Comparison of ENCODE assay signal across 25 cellular contexts in the genomic region with DNA sequence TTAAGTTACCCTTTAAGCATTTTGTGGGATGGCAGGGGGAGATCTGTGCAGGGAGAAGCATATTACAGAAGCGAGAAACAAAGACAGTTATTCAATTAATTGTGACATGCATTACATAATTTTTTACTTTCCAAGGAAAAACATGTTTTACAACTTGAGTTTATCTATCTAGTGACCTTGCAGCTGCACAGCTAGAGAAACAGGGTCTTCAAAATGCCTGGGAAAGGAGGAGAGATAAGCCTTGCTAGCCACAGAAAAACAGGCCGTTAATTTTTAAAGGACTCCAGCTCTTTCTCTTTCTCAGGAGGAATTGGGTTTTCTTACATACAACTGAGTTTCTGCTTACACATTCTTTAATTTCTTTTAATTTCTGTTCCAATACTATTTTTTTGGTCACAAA.
"Had no signal": no experiment of that assay in that cellular context is flagged by ENCODE, and none has a peak within 500 bp of the region (broad histone marks: within the 10 kb centered on the region; RNA-seq: fewer than 3 reads in every experiment).

No MANE protein-coding gene starts in this region.

- H3K4me1 ChIP-seq: breast epithelium, uterus had no signal

- H3K9me3 Mint-ChIP-seq: central memory CD8-positive, alpha-beta T cell had no signal

- H3K27me3 ChIP-seq: breast epithelium, esophagus squamous epithelium, neutrophil, uterus had no signal

- H3K4me3 Mint-ChIP-seq: activated CD8-positive, alpha-beta T cell treated with anti-CD3 and anti-CD28 coated beads for 36 hours; activated T-cell treated with anti-CD3 and anti-CD28 coated beads, Interleukin-2, amount 50 U/mL, for 4 hours; activated T-helper 17 cell treated with anti-CD3 and anti-CD28 coated beads, Interleukin-2, amount 50 U/mL, for 72 hours; central memory CD8-positive, alpha-beta T cell; memory B cell; natural killer cell; stimulated activated naive CD8-positive, alpha-beta T cell treated with anti-CD3 and anti-CD28 coated beads, Interleukin-15, Interleukin-2, amounts not matched to agents 100 ng/mL and 50 ng/mL, for 24 hours; type B pancreatic cell had no signal

- H3K27ac ChIP-seq: breast epithelium, epithelial cell of prostate, esophagus squamous epithelium, neutrophil, skin epidermis, thoracic aorta, uterus, WERI-Rb-1 had no signal

- H3K36me3 ChIP-seq: breast epithelium, neutrophil, thoracic aorta, uterus, WERI-Rb-1 had no signal

- H3K4me1 Mint-ChIP-seq: activated T-helper 17 cell treated with anti-CD3 and anti-CD28 coated beads, Interleukin-2, amount 50 U/mL, for 72 hours; central memory CD8-positive, alpha-beta T cell; memory B cell; natural killer cell had no signal

- H3K9me3 ChIP-seq: breast epithelium, esophagus squamous epithelium, neutrophil, thoracic aorta, uterus had no signal

- H3K27me3 Mint-ChIP-seq: activated CD8-positive, alpha-beta T cell treated with anti-CD3 and anti-CD28 coated beads for 36 hours; activated T-helper 17 cell treated with anti-CD3 and anti-CD28 coated beads, Interleukin-2, amount 50 U/mL, for 72 hours; central memory CD8-positive, alpha-beta T cell; stimulated activated naive CD8-positive, alpha-beta T cell treated with anti-CD3 and anti-CD28 coated beads, Interleukin-15, Interleukin-2, amounts not matched to agents 100 ng/mL and 50 ng/mL, for 24 hours; type B pancreatic cell had no signal

- ATAC-seq: activated CD8-positive, alpha-beta T cell treated with anti-CD3 and anti-CD28 coated beads for 36 hours; activated T-cell treated with anti-CD3 and anti-CD28 coated beads, Interleukin-2, amount 50 U/mL, for 4 hours; activated T-helper 17 cell treated with anti-CD3 and anti-CD28 coated beads, Interleukin-2, amount 50 U/mL, for 72 hours; natural killer cell; sciatic nerve had no signal

- H3K4me3 ChIP-seq: breast epithelium, esophagus squamous epithelium, skin epidermis, thoracic aorta, uterus had no signal

- DNase-seq: activated CD4-positive, alpha-beta T cell treated with anti-CD3 and anti-CD28 coated beads, Interleukin-2, amount 50 U/mL, for 1 hour; activated CD4-positive, CD25-positive, alpha-beta regulatory T cell treated with anti-CD3 and anti-CD28 coated beads, Interleukin-2, amount 50 U/mL, for 72 hours; activated CD8-positive, alpha-beta T cell treated with anti-CD3 and anti-CD28 coated beads for 36 hours; activated gamma-delta T cell treated with Interleukin-2 at 50 U/mL for 16 hours; activated naive CD4-positive, alpha-beta T cell treated with anti-CD3 and anti-CD28 coated beads, Interleukin-2, amount 50 U/mL, for 16 hours; activated T-cell treated with anti-CD3 and anti-CD28 coated beads, Interleukin-2, amount 50 U/mL, for 4 hours; effector CD8-positive, alpha-beta T cell; esophagus squamous epithelium; natural killer cell; stimulated activated CD4-positive, alpha-beta T cell treated with anti-CD3 and anti-CD28 coated beads, Interleukin-12 subunit alpha, Interleukin-12 subunit beta, amount 100 ng/mL, for 4 hours; stimulated activated CD4-positive, alpha-beta T cell treated with anti-CD3 and anti-CD28 coated beads, Interleukin-4, amount 100 ng/mL, for 1 hour; T-helper 2 cell; uterus; WERI-Rb-1 had no signal

- H3K27ac Mint-ChIP-seq: activated CD8-positive, alpha-beta T cell treated with anti-CD3 and anti-CD28 coated beads for 36 hours; activated T-helper 17 cell treated with anti-CD3 and anti-CD28 coated beads, Interleukin-2, amount 50 U/mL, for 72 hours; memory B cell; natural killer cell; stimulated activated naive CD8-positive, alpha-beta T cell treated with anti-CD3 and anti-CD28 coated beads, Interleukin-15, Interleukin-2, amounts not matched to agents 100 ng/mL and 50 ng/mL, for 24 hours had no signal

- H3K36me3 Mint-ChIP-seq: natural killer cell had no signal
